In genomic region chr6:111105578-111105977, GRCh38 we compare ENCODE assay signal across 8 cellular contexts. TPM values are rescaled to one million over a fixed set of nuclear protein-coding genes. Genes with fewer than 3 reads are reported as not detected.
A peak's percentile ranks its signal among the peaks of the same experiment; 100 is the strongest.
DNase-seq lines count a peak whose midpoint lies in the region; ATAC-seq and TF ChIP-seq lines count a peak whose summit lies in the region.

No MANE protein-coding gene starts in this region.

- TF ChIP-seq POLR2A in right lobe of liver (IDR thresholded peaks at IDR 0.05) (no peak), tibial nerve (IDR thresholded peaks at IDR 0.05) (no peak)

- H3K27ac ChIP-seq in right lobe of liver = peak overlapping the region in 2 of 3 donors; percentile 18 to 31
- no peak overlapping the region for H3K27ac ChIP-seq in tibial nerve

- H3K4me1 Mint-ChIP-seq in Caco-2 (ENCODE audit: low read depth, unreplicated experiment) = peaks cover 8% of the 10 kb centered on the region

- H3K27me3 Mint-ChIP-seq in Caco-2 (ENCODE audit: insufficient read depth, unreplicated experiment) = no peaks in the 10 kb centered on the region

- CTCF ChIA-PET in Caco-2 (lab: Charles Lee) = no interaction called here

- no peak overlapping the region for H3K4me3 Mint-ChIP-seq in Caco-2 (ENCODE audit: unreplicated experiment)

- WGBS in right lobe of liver (ENCODE audit: insufficient coverage, low coverage, low lambda C conversion rate, missing lambda C conversion rate) = 30% methylated on average over 5 of the region's 5 CpGs
- 40 to 48% methylated on average over 5 of the region's 5 CpGs for WGBS in tibial nerve, 2 donors

- peaks cover 11 to 21% of the 10 kb centered on the region in 2 donors for H3K36me3 Mint-ChIP-seq in activated naive CD4-positive, alpha-beta T cell treated with anti-CD3 and anti-CD28 coated beads, Interleukin-2, amount 50 U/mL, for 72 hours
- H3K36me3 Mint-ChIP-seq in Caco-2 (ENCODE audit: insufficient read depth, unreplicated experiment) = peaks cover 11% of the 10 kb centered on the region

- TF ChIP-seq CTCF in right lobe of liver (IDR thresholded peaks at IDR 0.05) (peak in 1 of 4 donors; percentile 15), tibial nerve (IDR thresholded peaks at IDR 0.05) (no peak), Caco-2 (IDR thresholded peaks at IDR 0.05; ENCODE audit: insufficient read depth in 1 of 2, low read depth in 1 of 2, low read length in 1 of 2, severe bottlenecking in 1 of 2, unreplicated experiment in 1 of 2) (no peak)

- H3K4me1 ChIP-seq in right lobe of liver (peaks cover 0 to 11% (median 0%) of the 10 kb centered on the region in 4 donors), tibial nerve (no peaks in the 10 kb centered on the region), Caco-2 (peaks cover 7% of the 10 kb centered on the region)

- H3K4me3 ChIP-seq in right lobe of liver (no peak overlapping the region), tibial nerve (no peak overlapping the region), Caco-2 (ENCODE audit: low read depth, low read length) (no peak overlapping the region)

- no TSS peak for BruUV-seq in Caco-2 (replicated peaks; lab: Mats Ljungman, UMichigan)

- ATAC-seq in activated naive CD4-positive, alpha-beta T cell treated with anti-CD3 and anti-CD28 coated beads, Interleukin-2, amount 50 U/mL, for 72 hours = peak; percentile 83 to 84
- ATAC-seq in right lobe of liver (peak; percentile 95 to 97 (median 95)), GM19324 (IDR thresholded peaks at IDR 0.05; ENCODE audit: low FRiP score, unreplicated experiment) (no peak)

- H3K36me3 ChIP-seq in right lobe of liver (no peaks in the 10 kb centered on the region), tibial nerve (no peaks in the 10 kb centered on the region), Caco-2 (ENCODE audit: control insufficient read depth, insufficient read depth, low read length) (no peaks in the 10 kb centered on the region)

- intact Hi-C loops in right lobe of liver (cut with DNase I) = no loop called here
- intact Hi-C loops in head of caudate nucleus (cut with DNase I) = no loop called here
- intact Hi-C loops in Caco-2 (cut with micrococcal nuclease; ENCODE audit: unreplicated experiment) = no loop called here

- POLR2A ChIA-PET in Caco-2 (lab: Charles Lee) = no interaction called here

- H3K27me3 ChIP-seq in right lobe of liver (no peaks in the 10 kb centered on the region), tibial nerve (no peaks in the 10 kb centered on the region), Caco-2 (replicated peaks; ENCODE audit: control insufficient read depth, insufficient read depth, low read length) (no peaks in the 10 kb centered on the region)

- no peak overlapping the region for H3K27ac Mint-ChIP-seq in activated naive CD4-positive, alpha-beta T cell treated with anti-CD3 and anti-CD28 coated beads, Interleukin-2, amount 50 U/mL, for 72 hours
- H3K27ac Mint-ChIP-seq in Caco-2 (ENCODE audit: unreplicated experiment) = no peak overlapping the region

- H3K9me3 ChIP-seq in right lobe of liver = no peaks in the 10 kb centered on the region
- peaks cover 0 to 11% (median 0%) of the 10 kb centered on the region in 4 donors for H3K9me3 ChIP-seq in tibial nerve
- H3K9me3 ChIP-seq in Caco-2 = peaks cover 9% of the 10 kb centered on the region

- no peak for TF ChIP-seq RAD21 in Ishikawa (IDR thresholded peaks at IDR 0.05; ENCODE audit: low read depth)

- DNase-seq in COLO829 (ENCODE audit: low spot score) (peak; percentile 81), right lobe of liver (peak; percentile 84 to 96 (median 94)), head of caudate nucleus (no peak), tibial nerve (ENCODE audit: low spot score in 2 of 2) (no peak), Caco-2 (no peak)
- DNase-seq in activated naive CD4-positive, alpha-beta T cell treated with anti-CD3 and anti-CD28 coated beads, Interleukin-2, amount 50 U/mL, for 72 hours (ENCODE audit: low spot score in 2 of 2) = peak in 1 of 2 donors; percentile 24

- H3K9me3 Mint-ChIP-seq in activated naive CD4-positive, alpha-beta T cell treated with anti-CD3 and anti-CD28 coated beads, Interleukin-2, amount 50 U/mL, for 72 hours = peaks cover 6 to 12% of the 10 kb centered on the region in 2 donors
- peaks cover 19% of the 10 kb centered on the region for H3K9me3 Mint-ChIP-seq in Caco-2 (ENCODE audit: unreplicated experiment)

- no peak for TF ChIP-seq EP300 in Ishikawa (IDR thresholded peaks at IDR 0.05; ENCODE audit: borderline replicate concordance)
- TF ChIP-seq EP300 in tibial nerve (IDR thresholded peaks at IDR 0.05) = no peak

TF ChIP-seq in Ishikawa, 13 proteins besides CTCF, POLR2A, EP300 and RAD21:
- TF ChIP-seq MAX (IDR thresholded peaks at IDR 0.05) (peak; percentile 38; the same call in 1 of the 2 replicates), NFIC (IDR thresholded peaks at IDR 0.05) (peak; percentile 83), TAF1 (IDR thresholded peaks at IDR 0.05; ENCODE audit: low read depth) (no peak), USF1 (IDR thresholded peaks at IDR 0.05) (peak; percentile 71)

RNA-seq across cellular contexts. Expression of gene SLC16A10, which starts 18.3 kb away (rescaled TPM):
- total RNA-seq in activated naive CD4-positive, alpha-beta T cell treated with anti-CD3 and anti-CD28 coated beads, Interleukin-2, amount 50 U/mL, for 72 hours = 1 to 10 TPM; 5.4 to 7.8 TPM
- 10 to 100 TPM in 2 of 6 experiments, 1 to 10 TPM in 4; 2.9 to 15.8 (median 6.6) TPM for total RNA-seq in right lobe of liver
- 10 to 100 TPM in 1 of 4 donors, 1 to 10 TPM in 2, under 1 TPM in 1; 0.20 to 32.7 (median 1.3) TPM for total RNA-seq in tibial nerve
- 13.6 and 14.2 TPM in 2 replicates for total RNA-seq in Caco-2 (2022)

Comparison
In these comparisons a context has a peak if more than half of its experiments do, and no peak if none do; other contexts are left out.
1. DNase-seq: peak in COLO829 (single experiment) and right lobe of liver (3 of 3); none in head of caudate nucleus (0 of 42), tibial nerve (0 of 2) and Caco-2 (0 of 2).
2. H3K27ac ChIP-seq: peak in right lobe of liver (2 of 3); none in tibial nerve (0 of 4).